In genomic region chr2:233819884-233820765, GRCh38 we compare ENCODE assay signal across 31 cellular contexts. TPM values are rescaled to one million over a fixed set of nuclear protein-coding genes. Genes with fewer than 3 reads are reported as not detected.
DNase-seq lines count a peak whose midpoint lies in the region; ATAC-seq and TF ChIP-seq lines count a peak whose summit lies in the region.
"Had no signal": no experiment of that assay in that cellular context is flagged by ENCODE, and none has a peak within 500 bp of the region (broad histone marks: within the 10 kb centered on the region; RNA-seq: fewer than 3 reads in every experiment).

No MANE protein-coding gene starts in this region.

- no peaks in the 10 kb centered on the region for H3K9me3 Mint-ChIP-seq in GM23338
- no peaks in the 10 kb centered on the region for H3K9me3 Mint-ChIP-seq in activated CD4-positive, alpha-beta T cell treated with anti-CD3 and anti-CD28 coated beads for 36 hours (ENCODE audit: low read depth)
- H3K9me3 Mint-ChIP-seq: activated T-cell treated with anti-CD3 and anti-CD28 coated beads, Interleukin-2, amount 50 U/mL, for 24 hours; CD8-positive, alpha-beta T cell; memory B cell; T-cell had no signal

- no peaks in the 10 kb centered on the region for H3K79me2 ChIP-seq in GM23338 (replicated peaks; ENCODE audit: insufficient read depth)

- H3K9me3 ChIP-seq in Peyer's patch (no peaks in the 10 kb centered on the region), stomach (no peaks in the 10 kb centered on the region)
- H3K9me3 ChIP-seq: SJCRH30, thyroid gland had no signal

- H3K4me2 ChIP-seq in GM23338, result no peak overlapping the region

- H3K36me3 Mint-ChIP-seq in GM23338 (ENCODE audit: low read depth), result no peaks in the 10 kb centered on the region
- no peaks in the 10 kb centered on the region for H3K36me3 Mint-ChIP-seq in activated CD4-positive, alpha-beta T cell treated with anti-CD3 and anti-CD28 coated beads for 36 hours (ENCODE audit: low read depth)
- H3K36me3 Mint-ChIP-seq: CD8-positive, alpha-beta T cell; memory B cell; T-cell had no signal

- H4K20me1 ChIP-seq in GM23338 (replicated peaks; ENCODE audit: insufficient read depth), result no peaks in the 10 kb centered on the region

- peaks cover 3% of the 10 kb centered on the region; the same call in 2 of the 3 replicates for H3K4me1 Mint-ChIP-seq in GM23338
- H3K4me1 Mint-ChIP-seq in activated CD4-positive, alpha-beta T cell treated with anti-CD3 and anti-CD28 coated beads for 36 hours, result no peaks in the 10 kb centered on the region
- H3K4me1 Mint-ChIP-seq: memory B cell had no signal

- ATAC-seq in GM23338 (no peak), HG02588 (IDR thresholded peaks at IDR 0.05; ENCODE audit: unreplicated experiment) (no peak)
- ATAC-seq in activated CD4-positive, alpha-beta T cell treated with anti-CD3 and anti-CD28 coated beads for 36 hours, result no peak
- ATAC-seq: activated CD4-positive, CD25-positive, alpha-beta regulatory T cell treated with anti-CD3 and anti-CD28 coated beads, Interleukin-2, amount 50 U/mL, for 24 hours; CD8-positive, alpha-beta T cell; T-cell had no signal

- 82 to 88% (median 84%) methylated on average over 13 to 18 of the region's 18 CpGs for whole genome bisulfite sequencing in stomach, 5 donors

- H3K4me1 ChIP-seq in Peyer's patch (no peaks in the 10 kb centered on the region), stomach (no peaks in the 10 kb centered on the region), GM23338 (ENCODE audit: insufficient read depth) (no peaks in the 10 kb centered on the region)
- H3K4me1 ChIP-seq: heart left ventricle, thyroid gland had no signal

- H3F3A ChIP-seq in GM23338 (replicated peaks; ENCODE audit: low read depth), result no peaks in the 10 kb centered on the region

- H3K9me2 ChIP-seq in GM23338 (ENCODE audit: insufficient read depth), result no peaks in the 10 kb centered on the region

- H3K27ac ChIP-seq in Peyer's patch (no peak overlapping the region), stomach (no peak overlapping the region), GM23338 (ENCODE audit: low read depth) (no peak overlapping the region)
- H3K27ac ChIP-seq: epithelial cell of prostate, heart left ventricle, SJCRH30, thyroid gland had no signal

- POLR2A ChIA-PET in activated CD4-positive, alpha-beta T cell treated with anti-CD3 and anti-CD28 coated beads for 36 hours (lab: Charles Lee), result no interaction called here

- peaks cover 15% of the 10 kb centered on the region for H3K27me3 Mint-ChIP-seq in GM23338 (ENCODE audit: insufficient read depth, low read depth, poor library complexity)
- peaks cover 1% of the 10 kb centered on the region for H3K27me3 Mint-ChIP-seq in activated CD4-positive, alpha-beta T cell treated with anti-CD3 and anti-CD28 coated beads for 36 hours
- H3K27me3 Mint-ChIP-seq: activated T-cell treated with anti-CD3 and anti-CD28 coated beads, Interleukin-2, amount 50 U/mL, for 24 hours had no signal

- H2AFZ ChIP-seq in GM23338, result no peak overlapping the region

- H3K27ac Mint-ChIP-seq in GM23338, result no peak overlapping the region
- no peak overlapping the region for H3K27ac Mint-ChIP-seq in activated CD4-positive, alpha-beta T cell treated with anti-CD3 and anti-CD28 coated beads for 36 hours
- H3K27ac Mint-ChIP-seq: activated T-cell treated with anti-CD3 and anti-CD28 coated beads, Interleukin-2, amount 50 U/mL, for 24 hours; CD8-positive, alpha-beta T cell; memory B cell; T-cell had no signal

- CTCF ChIA-PET in activated CD4-positive, alpha-beta T cell treated with anti-CD3 and anti-CD28 coated beads for 36 hours (lab: Charles Lee), result no interaction called here

- no peak for TF ChIP-seq EP300 in stomach (IDR thresholded peaks at IDR 0.05)

- TF ChIP-seq POLR2A in Peyer's patch (IDR thresholded peaks at IDR 0.05) (no peak), stomach (IDR thresholded peaks at IDR 0.05) (no peak)

- TF ChIP-seq CTCF in Peyer's patch (IDR thresholded peaks at IDR 0.05) (no peak), stomach (IDR thresholded peaks at IDR 0.05) (no peak), GM23338 (conservative IDR thresholded peaks at IDR 0.05; ENCODE audit: low read depth in 2 of 2) (no peak)

- H3K27me3 ChIP-seq in Peyer's patch (no peaks in the 10 kb centered on the region), stomach (no peaks in the 10 kb centered on the region), GM23338 (ENCODE audit: insufficient read depth) (no peaks in the 10 kb centered on the region)
- H3K27me3 ChIP-seq: SJCRH30, thyroid gland had no signal

- DNase-seq in GM03348 (ENCODE audit: low spot score) (peak; percentile 36), Peyer's patch (peak in 2 of 3 donors; percentile 29 to 30), mesenteric fat pad (ENCODE audit: low spot score) (peak; percentile 82), stomach (peak; percentile 19), GM23338 (ENCODE audit: low spot score) (no peak)
- no peak for DNase-seq in activated CD4-positive, alpha-beta T cell treated with anti-CD3 and anti-CD28 coated beads for 36 hours
- DNase-seq: activated naive CD4-positive, alpha-beta T cell treated with anti-CD3 and anti-CD28 coated beads, Interleukin-2, amount 50 U/mL, for 16 hours; AML-193; CD8-positive, alpha-beta T cell; central memory CD4-positive, alpha-beta T cell; DMS153; heart left ventricle; KBM-7; MM.1S; NCI-H526 treated with DMSO at 0.1 percent for 48 hours; occipital lobe; retina; SJCRH30; stimulated activated CD4-positive, alpha-beta T cell treated with anti-CD3 and anti-CD28 coated beads, Interleukin-12 subunit alpha, Interleukin-12 subunit beta, amount 100 ng/mL, for 4 hours; stimulated activated CD4-positive, alpha-beta T cell treated with anti-CD3 and anti-CD28 coated beads, Interleukin-4, amount 100 ng/mL, for 24 hours; stimulated activated naive CD4-positive, alpha-beta T cell treated with Interleukin-2 at 50 U/mL for 16 hours; thyroid gland had no signal

- H3K4me3 ChIP-seq in Peyer's patch (no peak overlapping the region), stomach (no peak overlapping the region), GM23338 (no peak overlapping the region)
- H3K4me3 ChIP-seq: heart left ventricle, SJCRH30, thyroid gland had no signal

- no peaks in the 10 kb centered on the region for H3K36me3 ChIP-seq in Peyer's patch
- no peaks in the 10 kb centered on the region for H3K36me3 ChIP-seq in stomach
- no peaks in the 10 kb centered on the region for H3K36me3 ChIP-seq in GM23338 (ENCODE audit: insufficient read depth)
- H3K36me3 ChIP-seq: heart left ventricle, SJCRH30, thyroid gland had no signal

- no peak overlapping the region for H3K4me3 Mint-ChIP-seq in GM23338
- H3K4me3 Mint-ChIP-seq in activated CD4-positive, alpha-beta T cell treated with anti-CD3 and anti-CD28 coated beads for 36 hours, result no peak overlapping the region
- H3K4me3 Mint-ChIP-seq: activated T-cell treated with anti-CD3 and anti-CD28 coated beads, Interleukin-2, amount 50 U/mL, for 24 hours; CD8-positive, alpha-beta T cell; memory B cell; T-cell had no signal

- intact Hi-C loops in stomach (cut with DNase I; ENCODE audit: low total_unique reads), result no loop called here
- intact Hi-C loops in activated CD4-positive, alpha-beta T cell treated with anti-CD3 and anti-CD28 coated beads for 36 hours (cut with DNase I, micrococcal nuclease), result no loop called here

TF ChIP-seq in GM23338, 12 proteins besides CTCF, POLR2A, EP300 and RAD21 (continues in another document):
- no peak for TF ChIP-seq ETS1 (IDR thresholded peaks at IDR 0.05)
- no peak for TF ChIP-seq POLR2AphosphoS5 (IDR thresholded peaks at IDR 0.05; ENCODE audit: low read depth)

RNA-seq across cellular contexts. Expression of gene HJURP, which starts 34.2 kb away (rescaled TPM):
- 10 to 100 TPM in 1 of 4 donors, 1 to 10 TPM in 3; 2.1 to 10.7 (median 6.1) TPM for total RNA-seq in Peyer's patch
- total RNA-seq in mesenteric fat pad, result 0.55 TPM
- 10 to 100 TPM in 1 of 5 donors, 1 to 10 TPM in 4; 2.0 to 28.3 (median 3.3) TPM for total RNA-seq in stomach
- 1 to 10 TPM; 1.2 to 6.6 (median 2.7) TPM for polyA plus RNA-seq in stomach
- total RNA-seq in GM23338 (2014; rRNA removed; shearing (Covaris generic)), result 49.2 and 54.8 TPM in 2 replicates
- polyA plus RNA-seq in GM23338 (2016; fragmentation: Nextera tagmentation; extraction: Ambion mirVana), result 42.9 and 49.4 TPM in 2 replicates
- 100 to 1,000 TPM in 1 of 2 experiments, 10 to 100 TPM in 1; 94.6 to 111 TPM for total RNA-seq in activated CD4-positive, alpha-beta T cell treated with anti-CD3 and anti-CD28 coated beads for 36 hours

RNA-seq across cellular contexts. Expression of gene MROH2A, which starts 42.0 kb away (rescaled TPM):
- total RNA-seq in Peyer's patch (1 to 10 TPM in 1 of 4 donors, under 1 TPM in 2, not detected in 1; 0.27 to 1.6 (median 0.35) TPM), mesenteric fat pad (not detected), stomach (1 to 10 TPM in 1 of 5 donors, not detected in 4; 4.0 TPM)
- polyA plus RNA-seq in stomach (1 to 10 TPM in 2 of 3 donors, not detected in 1; 1.1 to 1.4 TPM), GM23338 (2016; fragmentation: Nextera tagmentation; extraction: Ambion mirVana) (not detected in 2 replicates)
- not detected in 2 replicates for total RNA-seq in GM23338 (2014; rRNA removed; shearing (Covaris generic))
- total RNA-seq in activated CD4-positive, alpha-beta T cell treated with anti-CD3 and anti-CD28 coated beads for 36 hours, result not detected
- total RNA-seq: astrocyte; CD8-positive, alpha-beta T cell; fibroblast of villous mesenchyme; G401; occipital lobe; SJCRH30; T-cell had no signal
- polyA plus RNA-seq: heart left ventricle had no signal

Comparison
In these comparisons a context has a peak if more than half of its experiments do, and no peak if none do; other contexts are left out.
1. DNase-seq: peak in GM03348 (single experiment), Peyer's patch (2 of 3), mesenteric fat pad (single experiment) and stomach (single experiment); none in GM23338 (single experiment) and activated CD4-positive, alpha-beta T cell treated with anti-CD3 and anti-CD28 coated beads for 36 hours (single experiment).